8 cellular contexts compared by ENCODE assay signal in the genomic region with DNA sequence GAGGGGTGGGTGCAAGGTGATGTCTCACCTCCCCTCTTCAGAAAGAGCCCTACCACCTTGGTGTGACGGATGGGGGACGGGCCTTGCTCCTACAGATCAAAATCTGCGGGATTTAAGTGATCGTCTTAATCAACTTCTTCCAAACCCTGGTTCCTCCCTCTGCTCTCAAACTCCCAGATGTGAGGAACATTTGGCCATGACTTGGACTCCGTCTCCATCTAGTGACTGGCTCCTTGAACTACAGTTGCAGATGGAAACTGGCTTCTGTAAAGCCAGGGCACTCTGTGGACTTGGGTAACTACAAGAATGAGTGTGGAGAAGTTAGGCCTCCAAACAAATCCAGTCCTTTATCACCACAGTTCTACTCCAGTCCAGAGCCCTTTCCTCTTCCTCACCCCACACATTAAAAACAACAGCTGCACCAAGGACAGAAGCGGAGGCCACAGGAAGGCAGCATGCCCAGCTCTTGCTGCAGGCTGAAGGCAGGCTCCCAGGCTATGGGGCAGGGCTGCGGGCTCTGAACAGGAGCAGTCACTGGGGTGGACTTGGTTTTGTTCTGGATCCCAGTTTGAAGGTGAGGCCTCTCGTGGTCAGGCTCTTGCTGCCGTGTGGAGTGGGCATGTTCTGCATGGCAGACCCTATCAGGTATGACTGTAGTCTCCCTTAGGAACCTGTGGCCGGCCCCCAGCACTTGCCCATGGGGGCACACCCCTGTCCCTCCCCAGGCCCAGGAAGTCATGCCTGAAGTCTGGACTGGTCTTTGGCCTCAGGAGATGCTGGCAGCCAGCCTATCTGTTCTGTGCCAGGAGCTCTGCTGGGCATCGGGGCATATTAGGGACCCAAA.
A peak's percentile ranks its signal among the peaks of the same experiment; 100 is the strongest.
DNase-seq lines count a peak whose midpoint lies in the region; ATAC-seq, FAIRE-seq and TF ChIP-seq lines count a peak whose summit lies in the region.

No MANE protein-coding gene starts in this region.

- no peaks in the 10 kb centered on the region for H3F3A ChIP-seq in Loucy (ENCODE audit: low read depth)

- FAIRE-seq in A549 (lab: Jason Lieb, UNC), result peak; percentile 43

- DNase-seq in A549 (ENCODE audit: low read depth in 1 of 2, low spot score in 1 of 2) (peak; percentile 34 to 63), GM12864 (ENCODE audit: low read depth) (peak; percentile 16), HCEC 1CT (peak; percentile 4), SIG-M5 (lab: John Stamatoyannopoulos, UW) (peak; percentile 8), epidermal melanocyte (ENCODE audit: insufficient read length, low spot score) (peak; percentile 45), midbrain (lab: John Stamatoyannopoulos, UW) (peak; percentile 66), NCI-H226 (no peak)

- H3K27ac ChIP-seq in A549, result no peak overlapping the region

- 10% methylated on average over 6 of the region's 11 CpGs for WGBS in A549 (ENCODE audit: missing lambda C conversion rate)

- no peaks in the 10 kb centered on the region for H3K36me3 ChIP-seq in Loucy (ENCODE audit: insufficient read depth, low read length)

- no peak overlapping the region for H3K9ac ChIP-seq in Loucy (ENCODE audit: low read depth, low read length, poor library complexity, severe bottlenecking)

- no peaks in the 10 kb centered on the region for H4K20me1 ChIP-seq in Loucy (ENCODE audit: insufficient read depth, low read length, poor library complexity, severe bottlenecking)

- no peak overlapping the region for H2AFZ ChIP-seq in Loucy (ENCODE audit: low read length)

- no peaks in the 10 kb centered on the region for H3K79me2 ChIP-seq in Loucy (ENCODE audit: insufficient read depth, low read length)

- no peak overlapping the region for H3K4me2 ChIP-seq in A549
- no peak overlapping the region for H3K4me2 ChIP-seq in Loucy (ENCODE audit: low read depth, low read length, poor library complexity, severe bottlenecking)

- CTCF ChIA-PET in A549 (lab: Yijun Ruan, JAX), result interaction anchor here (0.9 to 1.0 kb wide), 2 partner anchors 12 to 14 kb away, joined by 3 read pairs; no protein-coding TSS in a partner anchor

- H3K9me2 ChIP-seq in Loucy (replicated peaks; ENCODE audit: low read depth, low read length), result no peaks in the 10 kb centered on the region

- POLR2A ChIA-PET in A549 (lab: Yijun Ruan, JAX), result no interaction called here

- no peak for TF ChIP-seq POLR2A in A549 (IDR thresholded peaks at IDR 0.05; ENCODE audit: low read length)

- TF ChIP-seq CTCF in A549 (IDR thresholded peaks at IDR 0.05) (peak; percentile 60), GM12864 (IDR thresholded peaks at IDR 0.05; ENCODE audit: low read depth, low read length, missing control alignments) (peak; percentile 88), Loucy (conservative IDR thresholded peaks at IDR 0.05; ENCODE audit: low read length) (peak; percentile 95)

- H3K4me3 ChIP-seq in A549 (no peak overlapping the region), GM12864 (ENCODE audit: low read depth, low read length) (no peak overlapping the region), Loucy (ENCODE audit: low read length, poor library complexity, severe bottlenecking) (no peak overlapping the region)

- H3K4me1 ChIP-seq in A549, result no peaks in the 10 kb centered on the region
- no peaks in the 10 kb centered on the region for H3K4me1 ChIP-seq in Loucy (ENCODE audit: insufficient read depth, low read length, poor library complexity, severe bottlenecking)

- peak; percentile 78 to 87 for TF ChIP-seq RAD21 in A549 (conservative IDR thresholded peaks at IDR 0.05 in 1 of 2, IDR thresholded peaks at IDR 0.05 in 1 of 2)

- TF ChIP-seq EP300 in A549 (IDR thresholded peaks at IDR 0.05), result no peak

- no peaks in the 10 kb centered on the region for H3K9me3 ChIP-seq in A549
- H3K9me3 ChIP-seq in Loucy (ENCODE audit: insufficient read depth, low read depth, low read length), result no peaks in the 10 kb centered on the region

- ATAC-seq in A549, result peak; percentile 81 to 93

- no peaks in the 10 kb centered on the region for H3K27me3 ChIP-seq in Loucy (ENCODE audit: insufficient read depth, low read length, poor library complexity, severe bottlenecking)

TF ChIP-seq in A549, 52 proteins besides CTCF, POLR2A, EP300 and RAD21:
- TF ChIP-seq SMC3 (IDR thresholded peaks at IDR 0.05), result peak; percentile 47; the same call in 2 of the 3 replicates
- no peak for TF ChIP-seq HEYL (CRISPR knock-in tag; IDR thresholded peaks at IDR 0.05)
- no peak for TF ChIP-seq RNF2 (IDR thresholded peaks at IDR 0.05; ENCODE audit: borderline replicate concordance, low read depth)
- TF ChIP-seq ESRRA (IDR thresholded peaks at IDR 0.05; ENCODE audit: borderline replicate concordance, low read length), result no peak
- TF ChIP-seq RCOR1 (IDR thresholded peaks at IDR 0.05; ENCODE audit: low read depth, low read length), result no peak
- TF ChIP-seq, protein P1, sequence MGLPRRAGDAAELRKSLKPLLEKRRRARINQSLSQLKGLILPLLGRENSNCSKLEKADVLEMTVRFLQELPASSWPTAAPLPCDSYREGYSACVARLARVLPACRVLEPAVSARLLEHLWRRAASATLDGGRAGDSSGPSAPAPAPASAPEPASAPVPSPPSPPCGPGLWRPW (IDR thresholded peaks at IDR 0.05), result no peak
- no peak for TF ChIP-seq CHD4 (IDR thresholded peaks at IDR 0.05; ENCODE audit: borderline replicate concordance)
